ENCODE assay signal across 16 cellular contexts in genomic region chr2:111057721-111058120, GRCh38.
"Had no signal": no experiment of that assay in that cellular context is flagged by ENCODE, and none has a peak within 500 bp of the region (broad histone marks: within the 10 kb centered on the region; RNA-seq: fewer than 3 reads in every experiment).

No MANE protein-coding gene starts in this region.

- H3K27ac Mint-ChIP-seq: activated CD4-positive, alpha-beta memory T cell treated with anti-CD3 and anti-CD28 coated beads for 36 hours; activated naive CD8-positive, alpha-beta T cell treated with anti-CD3 and anti-CD28 coated beads, Interleukin-2, amount 50 U/mL, for 24 hours; activated T-helper 1 cell treated with anti-CD3 and anti-CD28 coated beads, Interleukin-12 subunit alpha, Interleukin-12 subunit beta, Interleukin-2, Interleukin-4 antibody, amounts not matched to agents 30 ng/mL and 10 ng/mL and 1 ng/mL, durations not matched to agents 14 hours and 24 hours and 36 hours; immature natural killer cell; naive thymus-derived CD4-positive, alpha-beta T cell had no signal

- H3K4me3 ChIP-seq: ascending aorta, lung, skin epidermis had no signal

- H3K4me3 Mint-ChIP-seq: activated CD4-positive, alpha-beta memory T cell treated with anti-CD3 and anti-CD28 coated beads for 36 hours; activated naive CD8-positive, alpha-beta T cell treated with anti-CD3 and anti-CD28 coated beads, Interleukin-2, amount 50 U/mL, for 24 hours; activated T-helper 1 cell treated with anti-CD3 and anti-CD28 coated beads, Interleukin-12 subunit alpha, Interleukin-12 subunit beta, Interleukin-2, Interleukin-4 antibody, amounts not matched to agents 30 ng/mL and 10 ng/mL and 1 ng/mL, durations not matched to agents 14 hours and 24 hours and 36 hours; immature natural killer cell; naive thymus-derived CD4-positive, alpha-beta T cell had no signal

- DNase-seq: activated CD4-positive, alpha-beta memory T cell treated with anti-CD3 and anti-CD28 coated beads for 36 hours; activated CD4-positive, alpha-beta T cell treated with anti-CD3 and anti-CD28 coated beads for 1 hour; activated naive CD4-positive, alpha-beta T cell; activated naive CD8-positive, alpha-beta T cell treated with anti-CD3 and anti-CD28 coated beads, Interleukin-2, amount 50 U/mL, for 24 hours; immature natural killer cell; left colon; naive thymus-derived CD4-positive, alpha-beta T cell; stimulated activated CD4-positive, alpha-beta T cell treated with anti-CD3 and anti-CD28 coated beads, Interleukin-4, amount 100 ng/mL, for 4 hours; T-helper 9 cell; trophoblast cell had no signal

- FAIRE-seq: bronchial epithelial cell had no signal

- H3K36me3 ChIP-seq: ascending aorta, neutrophil had no signal

- H3K9me3 ChIP-seq: neutrophil had no signal

- H3K27me3 ChIP-seq: ascending aorta, neutrophil had no signal

- H3K4me1 ChIP-seq: ascending aorta had no signal

- H3K27ac ChIP-seq: ascending aorta, neutrophil, skin epidermis had no signal

- ATAC-seq: activated naive CD8-positive, alpha-beta T cell treated with anti-CD3 and anti-CD28 coated beads, Interleukin-2, amount 50 U/mL, for 24 hours; left colon; naive thymus-derived CD4-positive, alpha-beta T cell had no signal
